22 cellular contexts compared by ENCODE assay signal in genomic region chr15:64022571-64022970, GRCh38. TPM values are rescaled to one million over a fixed set of nuclear protein-coding genes. Genes with fewer than 3 reads are reported as not detected.
"Had no signal": no experiment of that assay in that cellular context is flagged by ENCODE, and none has a peak within 500 bp of the region (broad histone marks: within the 10 kb centered on the region; RNA-seq: fewer than 3 reads in every experiment).

No MANE protein-coding gene starts in this region.

- ATAC-seq: foreskin keratinocyte; left lobe of liver; naive thymus-derived CD4-positive, alpha-beta T cell; right lobe of liver; stimulated activated effector memory CD8-positive, alpha-beta T cell treated with anti-CD3 and anti-CD28 coated beads, Interleukin-12 subunit alpha, Interleukin-12 subunit beta, amount 100 ng/mL, for 72 hours had no signal

- H3K9ac ChIP-seq: neural progenitor cell had no signal

- H3K36me3 ChIP-seq: breast epithelium, esophagus muscularis mucosa, neural progenitor cell, prostate gland, right lobe of liver, stomach, tibial nerve had no signal

- H3K27ac ChIP-seq: breast epithelium, esophagus muscularis mucosa, foreskin keratinocyte, neural progenitor cell, prostate gland, right lobe of liver, stomach, testis, tibial nerve had no signal

- H3K9me3 ChIP-seq: breast epithelium, esophagus muscularis mucosa, mucosa of descending colon, prostate gland, right lobe of liver, stomach, testis, tibial nerve had no signal

- DNase-seq: caudate nucleus; effector memory CD4-positive, alpha-beta T cell; foreskin keratinocyte; glutamatergic neuron; kidney; mesenchymal stem cell; naive thymus-derived CD4-positive, alpha-beta T cell; nucleus accumbens; right lobe of liver; stimulated activated CD4-positive, alpha-beta T cell treated with anti-CD3 and anti-CD28 coated beads, Interleukin-2, amount 100 ng/mL, for 24 hours; stimulated activated CD4-positive, alpha-beta T cell treated with anti-CD3 and anti-CD28 coated beads, Interleukin-4, amount 100 ng/mL, for 24 hours; stimulated activated naive CD4-positive, alpha-beta T cell treated with Interleukin-2 at 50 U/mL for 16 hours; testis had no signal

- H3K4me3 ChIP-seq: breast epithelium, esophagus muscularis mucosa, mucosa of descending colon, neural progenitor cell, prostate gland, right lobe of liver, stomach, testis, tibial nerve had no signal

- H3K4me1 ChIP-seq: breast epithelium, testis had no signal

- H3K27me3 ChIP-seq: breast epithelium, esophagus muscularis mucosa, foreskin keratinocyte, neural progenitor cell, right lobe of liver, stomach, testis, tibial nerve had no signal

RNA-seq across cellular contexts. Expression of gene DAPK2, which starts 23.7 kb away (rescaled TPM):
- polyA plus RNA-seq: naive thymus-derived CD4-positive, alpha-beta T cell had no signal
